In the genomic region with DNA sequence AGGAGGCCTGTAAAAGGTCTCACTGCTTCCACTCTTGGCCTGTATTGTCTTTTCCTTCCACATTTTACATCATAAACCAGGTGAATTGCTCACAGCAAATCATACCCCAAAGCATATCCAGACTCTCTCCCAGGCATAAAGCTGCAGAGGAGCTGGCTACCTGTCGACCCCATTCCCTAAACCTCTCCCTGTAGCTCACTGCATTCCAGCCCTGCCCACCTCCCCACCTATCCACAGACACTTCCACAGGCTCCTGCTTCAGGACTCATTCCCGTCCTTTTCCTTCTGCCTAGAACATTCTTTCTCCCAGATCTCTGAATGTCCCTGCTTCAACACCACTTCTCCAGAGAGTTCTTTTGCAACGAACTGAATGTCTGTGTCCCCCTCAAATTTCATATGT, we compare ENCODE assay signal across 28 cellular contexts.
"Had no signal": no experiment of that assay in that cellular context is flagged by ENCODE, and none has a peak within 500 bp of the region (broad histone marks: within the 10 kb centered on the region; RNA-seq: fewer than 3 reads in every experiment).

No MANE protein-coding gene starts in this region.

- H3K27ac ChIP-seq: brain microvascular endothelial cell, coronary artery, dorsolateral prefrontal cortex, esophagus muscularis mucosa, foreskin keratinocyte, gastrocnemius medialis, heart left ventricle had no signal

- H3K9me3 ChIP-seq: esophagus muscularis mucosa, gastrocnemius medialis, heart left ventricle had no signal

- H3K4me3 Mint-ChIP-seq: activated CD4-positive, alpha-beta memory T cell treated with anti-CD3 and anti-CD28 coated beads, Interleukin-2, amount 10 ng/mL, durations not matched to agents 7 days and 5 days; activated CD4-positive, alpha-beta T cell treated with anti-CD3 and anti-CD28 coated beads, Interleukin-2, amount 10 ng/mL, durations not matched to agents 7 days and 5 days; activated naive CD8-positive, alpha-beta T cell; activated T-cell treated with anti-CD3 and anti-CD28 coated beads, Interleukin-2, amount 50 U/mL, for 24 hours; activated T-cell treated with anti-CD3 and anti-CD28 coated beads, Interleukin-2, amount 50 U/mL, for 72 hours; central memory CD8-positive, alpha-beta T cell; dendritic cell treated with granulocyte-macrophage colony-stimulating factor and Interleukin-4, amounts not matched to agents 40 ng/mL and 50 ng/mL, for 4 days; effector memory CD8-positive, alpha-beta T cell had no signal

- H3K27me3 ChIP-seq: brain microvascular endothelial cell, dorsolateral prefrontal cortex, esophagus muscularis mucosa, foreskin keratinocyte, gastrocnemius medialis, heart left ventricle had no signal

- H3K27ac Mint-ChIP-seq: activated CD4-positive, alpha-beta memory T cell treated with anti-CD3 and anti-CD28 coated beads, Interleukin-2, amount 10 ng/mL, durations not matched to agents 7 days and 5 days; activated CD4-positive, alpha-beta T cell treated with anti-CD3 and anti-CD28 coated beads, Interleukin-2, amount 10 ng/mL, durations not matched to agents 7 days and 5 days; activated naive CD8-positive, alpha-beta T cell; activated T-cell treated with anti-CD3 and anti-CD28 coated beads, Interleukin-2, amount 50 U/mL, for 24 hours; activated T-cell treated with anti-CD3 and anti-CD28 coated beads, Interleukin-2, amount 50 U/mL, for 72 hours; dendritic cell treated with granulocyte-macrophage colony-stimulating factor and Interleukin-4, amounts not matched to agents 40 ng/mL and 50 ng/mL, for 4 days; effector memory CD8-positive, alpha-beta T cell had no signal

- ATAC-seq: activated T-cell treated with anti-CD3 and anti-CD28 coated beads, Interleukin-2, amount 50 U/mL, for 72 hours; effector memory CD8-positive, alpha-beta T cell; foreskin keratinocyte; gastrocnemius medialis; heart left ventricle had no signal

- H3K9me3 Mint-ChIP-seq: activated CD4-positive, alpha-beta memory T cell treated with anti-CD3 and anti-CD28 coated beads, Interleukin-2, amount 10 ng/mL, durations not matched to agents 7 days and 5 days; activated CD4-positive, alpha-beta T cell treated with anti-CD3 and anti-CD28 coated beads, Interleukin-2, amount 10 ng/mL, durations not matched to agents 7 days and 5 days; activated T-cell treated with anti-CD3 and anti-CD28 coated beads, Interleukin-2, amount 50 U/mL, for 24 hours; activated T-cell treated with anti-CD3 and anti-CD28 coated beads, Interleukin-2, amount 50 U/mL, for 72 hours; central memory CD8-positive, alpha-beta T cell; dendritic cell treated with granulocyte-macrophage colony-stimulating factor and Interleukin-4, amounts not matched to agents 40 ng/mL and 50 ng/mL, for 4 days; effector memory CD8-positive, alpha-beta T cell had no signal

- H3K36me3 Mint-ChIP-seq: activated naive CD8-positive, alpha-beta T cell had no signal

- H3K4me1 ChIP-seq: foreskin keratinocyte, gastrocnemius medialis, heart left ventricle had no signal

- H3K4me1 Mint-ChIP-seq: activated CD4-positive, alpha-beta memory T cell treated with anti-CD3 and anti-CD28 coated beads, Interleukin-2, amount 10 ng/mL, durations not matched to agents 7 days and 5 days; activated CD4-positive, alpha-beta T cell treated with anti-CD3 and anti-CD28 coated beads, Interleukin-2, amount 10 ng/mL, durations not matched to agents 7 days and 5 days; central memory CD8-positive, alpha-beta T cell had no signal

- H3K4me3 ChIP-seq: coronary artery, dorsolateral prefrontal cortex, esophagus muscularis mucosa, gastrocnemius medialis, heart left ventricle had no signal

- DNase-seq: activated CD4-positive, alpha-beta memory T cell treated with anti-CD3 and anti-CD28 coated beads, Interleukin-2, amount 10 ng/mL, durations not matched to agents 7 days and 5 days; activated CD4-positive, alpha-beta T cell treated with anti-CD3 and anti-CD28 coated beads for 1 hour; activated CD4-positive, alpha-beta T cell treated with anti-CD3 and anti-CD28 coated beads for 4 hours; activated CD4-positive, alpha-beta T cell treated with anti-CD3 and anti-CD28 coated beads, Interleukin-2, amount 10 ng/mL, durations not matched to agents 7 days and 5 days; activated CD4-positive, alpha-beta T cell treated with anti-CD3 and anti-CD28 coated beads, Interleukin-2, amount 50 U/mL, for 4 hours; activated CD8-positive, alpha-beta memory T cell treated with anti-CD3 and anti-CD28 coated beads, Interleukin-2, amount 50 U/mL, for 48 hours; activated gamma-delta T cell treated with Interleukin-2 at 50 U/mL for 16 hours; activated naive CD4-positive, alpha-beta T cell treated with anti-CD3 and anti-CD28 coated beads, Interleukin-2, amount 50 U/mL, for 16 hours; activated naive CD4-positive, alpha-beta T cell treated with Interleukin-2 at 50 U/mL for 16 hours; activated T-cell treated with anti-CD3 and anti-CD28 coated beads for 4 hours; activated T-cell treated with anti-CD3 and anti-CD28 coated beads, Interleukin-2, amount 50 U/mL, for 24 hours; activated T-cell treated with anti-CD3 and anti-CD28 coated beads, Interleukin-2, amount 50 U/mL, for 72 hours; amniotic stem cell; anterior cingulate cortex; brain microvascular endothelial cell; dorsolateral prefrontal cortex; effector memory CD8-positive, alpha-beta T cell; erythroblast; foreskin keratinocyte; gastrocnemius medialis; glutamatergic neuron; heart left ventricle; T-helper 2 cell had no signal

- H3K36me3 ChIP-seq: brain microvascular endothelial cell, esophagus muscularis mucosa, gastrocnemius medialis had no signal

- H3K27me3 Mint-ChIP-seq: activated CD4-positive, alpha-beta memory T cell treated with anti-CD3 and anti-CD28 coated beads, Interleukin-2, amount 10 ng/mL, durations not matched to agents 7 days and 5 days; activated CD4-positive, alpha-beta T cell treated with anti-CD3 and anti-CD28 coated beads, Interleukin-2, amount 10 ng/mL, durations not matched to agents 7 days and 5 days; dendritic cell treated with granulocyte-macrophage colony-stimulating factor and Interleukin-4, amounts not matched to agents 40 ng/mL and 50 ng/mL, for 4 days had no signal
